Comparison of ENCODE assay signal across 8 cellular contexts in genomic region chr4:15681067-15681371, GRCh38. TPM values are rescaled to one million over a fixed set of nuclear protein-coding genes. Genes with fewer than 3 reads are reported as not detected.
A peak's percentile ranks its signal among the peaks of the same experiment; 100 is the strongest.
DNase-seq lines count a peak whose midpoint lies in the region; ATAC-seq, FAIRE-seq and TF ChIP-seq lines count a peak whose summit lies in the region.

No MANE protein-coding gene starts in this region.

- DNase-seq in SK-N-SH (no peak), kidney (no peak), NCI-H1092 treated with DMSO at 0.1 percent for 48 hours (lab: John Stamatoyannopoulos, UW) (no peak), NCI-H2227 treated with DMSO at 0.1 percent for 48 hours (lab: John Stamatoyannopoulos, UW) (no peak)
- no peak for DNase-seq in activated naive CD8-positive, alpha-beta T cell treated with anti-CD3 and anti-CD28 coated beads for 36 hours

- no peaks in the 10 kb centered on the region for H3K9me2 ChIP-seq in SK-N-SH

- H2AFZ ChIP-seq in SK-N-SH (ENCODE audit: low read depth) = peak overlapping the region; percentile 83

- intact Hi-C loops in kidney (cut with DNase I) = no loop called here

- peak overlapping the region; percentile 98 for H3K9ac ChIP-seq in SK-N-SH
- H3K9ac ChIP-seq in kidney (ENCODE audit: low read length in 2 of 2) = peak overlapping the region in 1 of 2 donors; percentile 36
- H3K9ac ChIP-seq in stomach smooth muscle (ENCODE audit: low read length in 2 of 2) = peak overlapping the region; percentile 64 to 98

- CTCF ChIA-PET in SK-N-SH (lab: Yijun Ruan, JAX) = interaction anchor here (0.7 to 1.4 kb wide), 2 partner anchors 25 to 202 kb away, joined by 3 to 5 read pairs; no protein-coding TSS in a partner anchor

- no peaks in the 10 kb centered on the region for H4K20me1 ChIP-seq in SK-N-SH (ENCODE audit: insufficient read depth)

- H3K4me3 ChIP-seq in SK-N-SH (ENCODE audit: low read depth in 2 of 2, low read length in 1 of 2) (peak overlapping the region; percentile 85 to 96), kidney (ENCODE audit: low read length in 2 of 2) (peak overlapping the region; percentile 62 to 96), stomach smooth muscle (ENCODE audit: low read length in 2 of 2) (peak overlapping the region; percentile 92 to 95)

- H3F3A ChIP-seq in SK-N-SH (replicated peaks; ENCODE audit: insufficient read depth) = peaks cover 12% of the 10 kb centered on the region

- peaks cover 14 to 31% of the 10 kb centered on the region in 2 experiments; a peak in 3 of 4 replicates for H3K4me1 ChIP-seq in SK-N-SH (ENCODE audit: control insufficient read depth in 1 of 2, insufficient read depth in 2 of 2, low read depth in 1 of 2, low read length in 1 of 2)
- H3K4me1 ChIP-seq in kidney (ENCODE audit: control insufficient read depth in 1 of 2, insufficient read depth in 1 of 2, low read depth in 1 of 2, low read length in 2 of 2) = peaks cover 7 to 10% of the 10 kb centered on the region in 2 donors
- peaks cover 4% of the 10 kb centered on the region for H3K4me1 ChIP-seq in stomach smooth muscle (ENCODE audit: control insufficient read depth, insufficient read depth, low read length)

- H3K36me3 Mint-ChIP-seq in activated naive CD8-positive, alpha-beta T cell treated with anti-CD3 and anti-CD28 coated beads for 36 hours = peaks cover 21% of the 10 kb centered on the region

- H3K27ac ChIP-seq in SK-N-SH (ENCODE audit: low read depth in 2 of 2, low read length in 1 of 2) = peak overlapping the region; percentile 88 to 96
- peak overlapping the region in 1 of 2 donors; percentile 21 for H3K27ac ChIP-seq in kidney (ENCODE audit: low read depth in 2 of 2, low read length in 2 of 2)
- no peak overlapping the region for H3K27ac ChIP-seq in stomach smooth muscle (ENCODE audit: low read length)

- H3K36me3 ChIP-seq in SK-N-SH (replicated peaks in 1 of 2; ENCODE audit: control insufficient read depth in 1 of 2, insufficient read depth in 2 of 2, low read length in 1 of 2) (peaks cover 19 to 24% of the 10 kb centered on the region in 2 experiments), kidney (ENCODE audit: control insufficient read depth in 1 of 2, insufficient read depth in 2 of 2, low read length in 2 of 2) (peaks cover 0 to 3% of the 10 kb centered on the region in 2 donors), stomach smooth muscle (ENCODE audit: control insufficient read depth in 2 of 2, insufficient read depth in 2 of 2, low read length in 2 of 2) (peaks cover 0 to 3% of the 10 kb centered on the region in 2 donors)

- H3K27me3 Mint-ChIP-seq in activated naive CD8-positive, alpha-beta T cell treated with anti-CD3 and anti-CD28 coated beads for 36 hours = peaks cover 8% of the 10 kb centered on the region

- no peak for TF ChIP-seq EP300 in SK-N-SH (IDR thresholded peaks at IDR 0.05; ENCODE audit: borderline replicate concordance in 1 of 2, low read depth in 1 of 2, low read length in 1 of 2)

- H3K4me3 Mint-ChIP-seq in activated naive CD8-positive, alpha-beta T cell treated with anti-CD3 and anti-CD28 coated beads for 36 hours = peak overlapping the region; percentile 99

- TF ChIP-seq RAD21 in SK-N-SH (IDR thresholded peaks at IDR 0.05; ENCODE audit: low read length) = no peak

- H3K27me3 ChIP-seq in SK-N-SH (ENCODE audit: insufficient read depth) (no peaks in the 10 kb centered on the region), stomach smooth muscle (ENCODE audit: control insufficient read depth in 1 of 2, insufficient read depth in 2 of 2, low read length in 2 of 2) (no peaks in the 10 kb centered on the region)

- FAIRE-seq in kidney (lab: Jason Lieb, UNC) = no peak

- TF ChIP-seq CTCF in SK-N-SH (IDR thresholded peaks at IDR 0.05) = no peak
- no peak for TF ChIP-seq CTCF in kidney (IDR thresholded peaks at IDR 0.05; ENCODE audit: borderline replicate concordance, extremely low read depth, insufficient read depth)

- peaks cover 35% of the 10 kb centered on the region for H3K4me1 Mint-ChIP-seq in activated naive CD8-positive, alpha-beta T cell treated with anti-CD3 and anti-CD28 coated beads for 36 hours

- WGBS in SK-N-SH (ENCODE audit: low lambda C conversion rate) = 3% methylated on average over 14 of the region's 14 CpGs

- peak overlapping the region; percentile 75 for H3K4me2 ChIP-seq in SK-N-SH

- no peaks in the 10 kb centered on the region for H3K9me3 ChIP-seq in SK-N-SH
- no peaks in the 10 kb centered on the region for H3K9me3 ChIP-seq in kidney (ENCODE audit: control insufficient read depth in 1 of 2, low read length in 2 of 2)
- H3K9me3 ChIP-seq in stomach smooth muscle (ENCODE audit: control insufficient read depth in 2 of 2, low read length in 2 of 2) = no peaks in the 10 kb centered on the region

- ATAC-seq in SK-N-SH treated with all-trans-retinoic acid at 6 μM for 48 hours (no peak), GM21825 (IDR thresholded peaks at IDR 0.05; ENCODE audit: unreplicated experiment) (no peak)

- POLR2A ChIA-PET in SK-N-SH (lab: Yijun Ruan, JAX) = interaction anchor here (1.5 to 2.5 kb wide), 2 partner anchors 26 to 202 kb away, joined by 3 to 15 read pairs; partner anchors contain the start of gene FBXL5

- no peaks in the 10 kb centered on the region for H3K9me3 Mint-ChIP-seq in activated naive CD8-positive, alpha-beta T cell treated with anti-CD3 and anti-CD28 coated beads for 36 hours

- H3K79me2 ChIP-seq in SK-N-SH (ENCODE audit: insufficient read depth) = peaks cover 96% of the 10 kb centered on the region

- peak overlapping the region; percentile 98 for H3K27ac Mint-ChIP-seq in activated naive CD8-positive, alpha-beta T cell treated with anti-CD3 and anti-CD28 coated beads for 36 hours

TF ChIP-seq in SK-N-SH, 30 proteins besides CTCF, POLR2A, EP300 and RAD21:
- no peak for TF ChIP-seq FOXM1 (IDR thresholded peaks at IDR 0.05; ENCODE audit: low read depth)
- TF ChIP-seq TEAD4 (IDR thresholded peaks at IDR 0.05; ENCODE audit: borderline replicate concordance, insufficient read depth) = no peak
- no peak for TF ChIP-seq IRF3 (IDR thresholded peaks at IDR 0.05; ENCODE audit: low read depth, low read length)
- no peak for TF ChIP-seq EZH2phosphoT487 (IDR thresholded peaks at IDR 0.05; ENCODE audit: borderline replicate concordance, low read depth)

TF ChIP-seq in SK-N-SH treated with all-trans-retinoic acid at 6 μM for 48 hours, 23 proteins besides CTCF, POLR2A, EP300 and RAD21:
- TF ChIP-seq ZC3H10 (CRISPR knock-in tag; IDR thresholded peaks at IDR 0.05) (no peak), CSRNP3 (CRISPR knock-in tag; IDR thresholded peaks at IDR 0.05) (no peak), TCF4 (CRISPR knock-in tag; IDR thresholded peaks at IDR 0.05; ENCODE audit: borderline replicate concordance) (no peak)

RNA-seq across cellular contexts. Expression of gene FAM200B, which starts 0.6 kb away (rescaled TPM):
- polyA plus RNA-seq in SK-N-SH (2012; rRNA removed) = 36.2 and 46.3 TPM in 2 replicates
- polyA plus RNA-seq in SK-N-SH (2012; cell fraction: cytosol; rRNA removed) = 57.4 and 70.0 TPM in 2 replicates
- 34.4 and 36.3 TPM in 2 replicates for polyA plus RNA-seq in SK-N-SH (2012; cell fraction: nucleus; rRNA removed)
- 10 to 100 TPM; 13.1 to 15.0 TPM for total RNA-seq in activated naive CD8-positive, alpha-beta T cell treated with anti-CD3 and anti-CD28 coated beads for 36 hours
- 44.0 TPM for total RNA-seq in kidney
- polyA plus RNA-seq in kidney (ENCODE audit: insufficient read depth, low read depth, low replicate concordance) = 115 TPM

RNA-seq across cellular contexts. Expression of gene BST1, which starts 21.8 kb away (rescaled TPM):
- 7.3 and 8.3 TPM in 2 replicates for polyA plus RNA-seq in SK-N-SH (2012; rRNA removed)
- 7.9 and 8.3 TPM in 2 replicates for polyA plus RNA-seq in SK-N-SH (2012; cell fraction: cytosol; rRNA removed)
- 3.8 and 4.3 TPM in 2 replicates for polyA plus RNA-seq in SK-N-SH (2012; cell fraction: nucleus; rRNA removed)
- under 1 TPM; 0.38 to 0.54 TPM for total RNA-seq in activated naive CD8-positive, alpha-beta T cell treated with anti-CD3 and anti-CD28 coated beads for 36 hours
- total RNA-seq in kidney = 5.3 TPM
- 19.0 TPM for polyA plus RNA-seq in kidney (ENCODE audit: insufficient read depth, low read depth, low replicate concordance)

RNA-seq across cellular contexts. Expression of gene FBXL5, which starts 25.9 kb away (rescaled TPM):
- 13.5 and 17.2 TPM in 2 replicates for polyA plus RNA-seq in SK-N-SH (2012; rRNA removed)
- 19.8 and 23.0 TPM in 2 replicates for polyA plus RNA-seq in SK-N-SH (2012; cell fraction: cytosol; rRNA removed)
- 8.3 and 19.9 TPM in 2 replicates for polyA plus RNA-seq in SK-N-SH (2012; cell fraction: nucleus; rRNA removed)
- total RNA-seq in activated naive CD8-positive, alpha-beta T cell treated with anti-CD3 and anti-CD28 coated beads for 36 hours = 10 to 100 TPM; 30.3 to 31.0 TPM
- total RNA-seq in kidney = 95.3 TPM
- 98.4 TPM for polyA plus RNA-seq in kidney (ENCODE audit: insufficient read depth, low read depth, low replicate concordance)
